26 cellular contexts compared by ENCODE assay signal in genomic region chr5:91243859-91244258, GRCh38.
DNase-seq lines count a peak whose midpoint lies in the region; ATAC-seq and TF ChIP-seq lines count a peak whose summit lies in the region.
"Had no signal": no experiment of that assay in that cellular context is flagged by ENCODE, and none has a peak within 500 bp of the region (broad histone marks: within the 10 kb centered on the region; RNA-seq: fewer than 3 reads in every experiment).

No MANE protein-coding gene starts in this region.

- DNase-seq in Right ventricle myocardium superior (no peak), right atrium auricular region (ENCODE audit: low spot score) (no peak), left ventricle myocardium inferior (no peak), cardiac septum (ENCODE audit: low spot score) (no peak), endodermal cell (no peak), right cardiac atrium (no peak), NCI-H2107 (lab: John Stamatoyannopoulos, UW) (no peak), NAMALWA (ENCODE audit: low spot score) (no peak)
- DNase-seq: 8988T; ACHN; BE2C; C1 segment of cervical spinal cord; CD4-positive, alpha-beta memory T cell; CD4-positive, CD25-positive, alpha-beta regulatory T cell; CD8-positive, alpha-beta memory T cell; COR-L47; DMS 273 treated with DMSO at 0.1 percent for 48 hours; DMS153; DMS53; DMS79; DND-41; EL; GDM1 had no signal

- peaks cover 8% of the 10 kb centered on the region for H3K9me3 Mint-ChIP-seq in endodermal cell

- no peak overlapping the region for H3K4me3 Mint-ChIP-seq in endodermal cell
- H3K4me3 Mint-ChIP-seq: CD14-positive monocyte; CD4-positive, alpha-beta memory T cell; CD4-positive, CD25-positive, alpha-beta regulatory T cell had no signal

- H3K27ac ChIP-seq in right atrium auricular region (peak overlapping the region in 1 of 2 donors; percentile 72), left ventricle myocardium inferior (replicated peaks) (peak overlapping the region; percentile 80), endodermal cell (ENCODE audit: low read depth, low read length) (no peak overlapping the region), right cardiac atrium (ENCODE audit: low read length) (no peak overlapping the region)
- H3K27ac ChIP-seq: BLaER1 had no signal

- H3K9me3 ChIP-seq in right atrium auricular region, result peaks cover 0 to 8% of the 10 kb centered on the region in 2 donors
- peaks cover 19% of the 10 kb centered on the region for H3K9me3 ChIP-seq in left ventricle myocardium inferior (replicated peaks)
- H3K9me3 ChIP-seq in endodermal cell (ENCODE audit: control insufficient read depth, low read length), result peaks cover 22% of the 10 kb centered on the region
- no peaks in the 10 kb centered on the region for H3K9me3 ChIP-seq in right cardiac atrium (ENCODE audit: control insufficient read depth, low read length)
- H3K9me3 ChIP-seq: BE2C had no signal

- H3K9ac ChIP-seq in endodermal cell (ENCODE audit: extremely low read depth, low read length, poor library complexity, severe bottlenecking), result no peak overlapping the region
- H3K9ac ChIP-seq: BLaER1 had no signal

- WGBS in endodermal cell (ENCODE audit: insufficient coverage in 1 of 2, insufficient read length in 1 of 2), 2 experiments, result 87% methylated on average over 1 of the region's 1 CpG; no CpG with 5 or more reads in 1 of the 2 experiments
- WGBS in right cardiac atrium, result 61% methylated on average over 1 of the region's 1 CpG

- intact Hi-C loops in Right ventricle myocardium superior (cut with DNase I) (no loop called here), left ventricle myocardium inferior (cut with micrococcal nuclease) (no loop called here), cardiac septum (cut with DNase I) (no loop called here), right cardiac atrium (cut with DNase I) (no loop called here)

- no peaks in the 10 kb centered on the region for H3K36me3 Mint-ChIP-seq in endodermal cell (ENCODE audit: low read depth)
- H3K36me3 Mint-ChIP-seq: CD14-positive monocyte had no signal

- H3K4me3 ChIP-seq in right atrium auricular region, result no peak overlapping the region
- H3K4me3 ChIP-seq in left ventricle myocardium inferior, result no peak overlapping the region
- H3K4me3 ChIP-seq in endodermal cell (ENCODE audit: low read length), result peak overlapping the region; percentile 1
- no peak overlapping the region for H3K4me3 ChIP-seq in right cardiac atrium (ENCODE audit: low read length)
- H3K4me3 ChIP-seq: BLaER1, GM12878 had no signal

- no peaks in the 10 kb centered on the region for H3K27me3 Mint-ChIP-seq in endodermal cell (ENCODE audit: insufficient read depth)

- ATAC-seq in Right ventricle myocardium superior (ENCODE audit: poor library complexity) (peak; percentile 60), right cardiac atrium (peak; percentile 21 to 67)
- ATAC-seq: GM12878 had no signal

- H3K36me3 ChIP-seq in right atrium auricular region (no peaks in the 10 kb centered on the region), left ventricle myocardium inferior (no peaks in the 10 kb centered on the region), endodermal cell (ENCODE audit: control insufficient read depth, insufficient read depth, low read length) (no peaks in the 10 kb centered on the region)
- H3K36me3 ChIP-seq: BE2C, BLaER1 had no signal

- H3K4me1 ChIP-seq in right atrium auricular region (no peaks in the 10 kb centered on the region), left ventricle myocardium inferior (peaks cover 22% of the 10 kb centered on the region), endodermal cell (ENCODE audit: control insufficient read depth, insufficient read depth, low read length) (no peaks in the 10 kb centered on the region), right cardiac atrium (ENCODE audit: control insufficient read depth, insufficient read depth, low read length) (no peaks in the 10 kb centered on the region)
- H3K4me1 ChIP-seq: BE2C, BLaER1 had no signal

- H3K27me3 ChIP-seq in right atrium auricular region (no peaks in the 10 kb centered on the region), left ventricle myocardium inferior (ENCODE audit: low read depth) (no peaks in the 10 kb centered on the region), endodermal cell (ENCODE audit: control insufficient read depth, insufficient read depth, low read length, poor library complexity, severe bottlenecking) (no peaks in the 10 kb centered on the region), right cardiac atrium (ENCODE audit: control insufficient read depth, insufficient read depth) (no peaks in the 10 kb centered on the region)
- H3K27me3 ChIP-seq: BE2C, BLaER1 had no signal

- no peaks in the 10 kb centered on the region for H3K4me1 Mint-ChIP-seq in endodermal cell

- H3K27ac Mint-ChIP-seq in endodermal cell, result no peak overlapping the region
- H3K27ac Mint-ChIP-seq: CD4-positive, alpha-beta memory T cell; CD4-positive, CD25-positive, alpha-beta regulatory T cell had no signal

- TF ChIP-seq CTCF in right atrium auricular region (IDR thresholded peaks at IDR 0.05) (no peak), left ventricle myocardium inferior (IDR thresholded peaks at IDR 0.05; ENCODE audit: borderline replicate concordance) (no peak), endodermal cell (conservative IDR thresholded peaks at IDR 0.05) (no peak)
